1 cellular context compared by ENCODE assay signal in the genomic region with DNA sequence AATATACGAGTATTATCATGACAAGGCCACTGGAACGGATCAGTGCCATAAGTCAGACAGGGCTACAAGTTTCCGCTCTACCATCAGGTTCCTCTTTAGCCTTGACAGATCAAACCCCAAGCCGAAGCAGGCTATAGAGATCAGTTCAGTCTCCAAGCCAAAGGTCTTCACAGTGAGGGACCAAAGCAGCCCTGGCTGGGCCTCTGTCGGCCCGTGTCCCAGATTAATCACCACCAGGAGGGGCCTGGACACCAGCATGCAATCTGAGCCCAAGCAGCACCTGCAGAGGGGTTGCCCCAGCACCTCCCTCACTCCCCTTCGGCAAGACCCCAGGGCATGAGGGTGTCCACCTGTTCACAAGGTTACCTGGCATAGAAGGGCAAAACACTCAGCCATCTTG.
TF ChIP-seq lines count a peak whose summit lies in the region.

No MANE protein-coding gene starts in this region.

TF ChIP-seq in HepG2, 621 proteins besides CTCF, POLR2A, EP300 and RAD21:
- no peak for TF ChIP-seq ZNF143 (CRISPR knock-in tag; IDR thresholded peaks at IDR 0.05)
- no peak for TF ChIP-seq U2AF1 (optimal IDR thresholded peaks at IDR 0.05; ENCODE audit: low read depth, low read length)
- no peak for TF ChIP-seq NFKB2 (CRISPR knock-in tag; IDR thresholded peaks at IDR 0.05; ENCODE audit: borderline replicate concordance)
- TF ChIP-seq, protein P1, sequence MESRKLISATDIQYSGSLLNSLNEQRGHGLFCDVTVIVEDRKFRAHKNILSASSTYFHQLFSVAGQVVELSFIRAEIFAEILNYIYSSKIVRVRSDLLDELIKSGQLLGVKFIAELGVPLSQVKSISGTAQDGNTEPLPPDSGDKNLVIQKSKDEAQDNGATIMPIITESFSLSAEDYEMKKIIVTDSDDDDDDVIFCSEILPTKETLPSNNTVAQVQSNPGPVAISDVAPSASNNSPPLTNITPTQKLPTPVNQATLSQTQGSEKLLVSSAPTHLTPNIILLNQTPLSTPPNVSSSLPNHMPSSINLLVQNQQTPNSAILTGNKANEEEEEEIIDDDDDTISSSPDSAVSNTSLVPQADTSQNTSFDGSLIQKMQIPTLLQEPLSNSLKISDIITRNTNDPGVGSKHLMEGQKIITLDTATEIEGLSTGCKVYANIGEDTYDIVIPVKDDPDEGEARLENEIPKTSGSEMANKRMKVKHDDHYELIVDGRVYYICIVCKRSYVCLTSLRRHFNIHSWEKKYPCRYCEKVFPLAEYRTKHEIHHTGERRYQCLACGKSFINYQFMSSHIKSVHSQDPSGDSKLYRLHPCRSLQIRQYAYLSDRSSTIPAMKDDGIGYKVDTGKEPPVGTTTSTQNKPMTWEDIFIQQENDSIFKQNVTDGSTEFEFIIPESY (CRISPR knock-in tag; IDR thresholded peaks at IDR 0.05), result no peak
- TF ChIP-seq NR2C2 (CRISPR knock-in tag; IDR thresholded peaks at IDR 0.05; ENCODE audit: borderline replicate concordance), result no peak
- TF ChIP-seq RBAK (CRISPR knock-in tag; IDR thresholded peaks at IDR 0.05), result no peak
- no peak for TF ChIP-seq NCOR1 (IDR thresholded peaks at IDR 0.05; ENCODE audit: borderline replicate concordance, low read length)
- TF ChIP-seq, protein P2, sequence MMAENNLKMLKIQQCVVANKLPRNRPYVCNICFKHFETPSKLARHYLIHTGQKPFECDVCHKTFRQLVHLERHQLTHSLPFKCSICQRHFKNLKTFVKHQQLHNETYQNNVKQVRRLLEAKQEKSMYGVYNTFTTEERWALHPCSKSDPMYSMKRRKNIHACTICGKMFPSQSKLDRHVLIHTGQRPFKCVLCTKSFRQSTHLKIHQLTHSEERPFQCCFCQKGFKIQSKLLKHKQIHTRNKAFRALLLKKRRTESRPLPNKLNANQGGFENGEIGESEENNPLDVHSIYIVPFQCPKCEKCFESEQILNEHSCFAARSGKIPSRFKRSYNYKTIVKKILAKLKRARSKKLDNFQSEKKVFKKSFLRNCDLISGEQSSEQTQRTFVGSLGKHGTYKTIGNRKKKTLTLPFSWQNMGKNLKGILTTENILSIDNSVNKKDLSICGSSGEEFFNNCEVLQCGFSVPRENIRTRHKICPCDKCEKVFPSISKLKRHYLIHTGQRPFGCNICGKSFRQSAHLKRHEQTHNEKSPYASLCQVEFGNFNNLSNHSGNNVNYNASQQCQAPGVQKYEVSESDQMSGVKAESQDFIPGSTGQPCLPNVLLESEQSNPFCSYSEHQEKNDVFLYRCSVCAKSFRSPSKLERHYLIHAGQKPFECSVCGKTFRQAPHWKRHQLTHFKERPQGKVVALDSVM (CRISPR knock-in tag; IDR thresholded peaks at IDR 0.05), result no peak
